ENCODE assay signal across 8 cellular contexts in genomic region chr14:42110167-42110566, GRCh38.
DNase-seq lines count a peak whose midpoint lies in the region; ATAC-seq and TF ChIP-seq lines count a peak whose summit lies in the region.

No MANE protein-coding gene starts in this region.

- DNase-seq in DMS53 treated with DMSO at 0.1 percent for 48 hours (lab: John Stamatoyannopoulos, UW; ENCODE audit: unreplicated experiment) (peak; percentile 32), NCI-H2171 (lab: John Stamatoyannopoulos, UW) (peak; percentile 56), dermis blood vessel endothelial cell (peak; percentile 1), body of pancreas (no peak), putamen (ENCODE audit: low spot score) (no peak), foreskin melanocyte (no peak)

- H3K27ac ChIP-seq in HEK293 (ENCODE audit: extremely low read depth, low read depth, low read length) (no peak overlapping the region), body of pancreas (no peak overlapping the region)

- H3K27me3 ChIP-seq in body of pancreas: no peaks in the 10 kb centered on the region

- ATAC-seq in body of pancreas: no peak
- no peak for ATAC-seq in GM21717 (IDR thresholded peaks at IDR 0.05; ENCODE audit: unreplicated experiment)

- H3K36me3 ChIP-seq in HEK293 (ENCODE audit: control insufficient read depth in 2 of 2, insufficient read depth in 1 of 2, low read length in 2 of 2): no peaks in the 10 kb centered on the region
- no peaks in the 10 kb centered on the region for H3K36me3 ChIP-seq in body of pancreas (replicated peaks in 1 of 2; ENCODE audit: insufficient read depth in 1 of 2, low read depth in 2 of 2)

- CTCF ChIA-PET in HEK293 (lab: Yijun Ruan, JAX): no interaction called here

- 54% methylated on average over 1 of the region's 1 CpG for WGBS in body of pancreas, 2 donors

- H3K9me3 ChIP-seq in HEK293 (ENCODE audit: control insufficient read depth, insufficient read depth, low read depth, low read length) (no peaks in the 10 kb centered on the region), body of pancreas (peaks cover 0 to 14% (median 0%) of the 10 kb centered on the region in 3 donors)

- H3K4me1 ChIP-seq in HEK293 (ENCODE audit: control insufficient read depth, insufficient read depth, low read length) (no peaks in the 10 kb centered on the region), body of pancreas (no peaks in the 10 kb centered on the region)

- no peak for TF ChIP-seq POLR2A in body of pancreas (IDR thresholded peaks at IDR 0.05)

- POLR2A ChIA-PET in HEK293 (lab: Yijun Ruan, JAX): no interaction called here

- intact Hi-C loops in body of pancreas (cut with DNase I): no loop called here

- TF ChIP-seq CTCF in HEK293 (tag by site-specific recombination; IDR thresholded peaks at IDR 0.05): no peak
- no peak for TF ChIP-seq CTCF in body of pancreas (IDR thresholded peaks at IDR 0.05)

- H3K4me3 ChIP-seq in HEK293 (ENCODE audit: low read depth, low read length) (no peak overlapping the region), body of pancreas (no peak overlapping the region)

TF ChIP-seq in HEK293, 187 proteins besides CTCF, POLR2A, EP300 and RAD21:
- TF ChIP-seq ZNF561 (tag by site-specific recombination; IDR thresholded peaks at IDR 0.05; ENCODE audit: borderline replicate concordance) (no peak), ZNF114 (tag by site-specific recombination; IDR thresholded peaks at IDR 0.05) (no peak), ZNF558 (tag by site-specific recombination; IDR thresholded peaks at IDR 0.05) (no peak), ZBTB20 (tag by site-specific recombination; IDR thresholded peaks at IDR 0.05) (no peak), ZNF704 (tag by site-specific recombination; IDR thresholded peaks at IDR 0.05) (no peak), ZNF2 (tag by site-specific recombination; IDR thresholded peaks at IDR 0.05) (no peak), ZNF670 (tag by site-specific recombination; IDR thresholded peaks at IDR 0.05; ENCODE audit: low read depth) (no peak), ZNF654 (tag by site-specific recombination; IDR thresholded peaks at IDR 0.05; ENCODE audit: low read depth) (peak; percentile 39)

Comparison
In these comparisons a context has a peak if more than half of its experiments do, and no peak if none do; other contexts are left out.
1. DNase-seq: peak in DMS53 treated with DMSO at 0.1 percent for 48 hours (single experiment), NCI-H2171 (single experiment) and dermis blood vessel endothelial cell (single experiment); none in body of pancreas (0 of 4), putamen (single experiment) and foreskin melanocyte (single experiment).